Comparison of ENCODE assay signal across 8 cellular contexts in the genomic region with DNA sequence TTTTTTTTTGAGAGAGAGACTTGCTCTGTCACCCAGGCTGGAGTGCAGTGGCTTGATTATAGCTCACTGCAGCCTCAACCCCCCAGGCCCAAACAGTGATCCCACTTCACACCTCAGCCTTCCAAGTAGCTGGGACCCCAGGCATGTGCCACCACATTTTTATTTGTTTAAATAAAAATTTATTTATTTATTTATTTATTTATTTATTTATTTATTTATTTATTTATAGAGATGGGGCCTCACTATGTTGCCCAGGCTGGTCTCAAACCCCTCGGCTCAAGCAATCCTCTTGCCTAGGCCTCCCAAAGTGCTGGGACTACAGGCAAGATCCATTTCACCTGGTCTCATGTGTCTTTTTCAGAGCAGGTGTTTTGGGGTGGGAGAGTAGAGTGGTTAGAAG.
"Had no signal": no experiment of that assay in that cellular context is flagged by ENCODE, and none has a peak within 500 bp of the region (broad histone marks: within the 10 kb centered on the region; RNA-seq: fewer than 3 reads in every experiment).

No MANE protein-coding gene starts in this region.

- ATAC-seq: GM23338 had no signal

- FAIRE-seq: H1, H54, HepG2 had no signal

- H3K27ac ChIP-seq: HL-60 had no signal

- H3K4me2 ChIP-seq: GM23338 had no signal

- DNase-seq: H9, HCEC 1CT, HFFc6 had no signal

- H3K4me3 ChIP-seq: GM23338 had no signal

- H2AFZ ChIP-seq: GM23338 had no signal
